9 cellular contexts compared by ENCODE assay signal in genomic region chr3:13229291-13229949, GRCh38.
DNase-seq lines count a peak whose midpoint lies in the region; ATAC-seq and TF ChIP-seq lines count a peak whose summit lies in the region.
"Had no signal": no experiment of that assay in that cellular context is flagged by ENCODE, and none has a peak within 500 bp of the region (broad histone marks: within the 10 kb centered on the region; RNA-seq: fewer than 3 reads in every experiment).

No MANE protein-coding gene starts in this region.

- peak; percentile 65 for TF ChIP-seq CTCF in GM06990 (IDR thresholded peaks at IDR 0.05; ENCODE audit: insufficient read depth, low read length, poor library complexity, severe bottlenecking)
- peak; percentile 47 for TF ChIP-seq CTCF in liver (IDR thresholded peaks at IDR 0.05; ENCODE audit: low read depth, low read length, missing input control)
- TF ChIP-seq CTCF in tibial artery (IDR thresholded peaks at IDR 0.05), result no peak

- no peaks in the 10 kb centered on the region for H3K9me3 ChIP-seq in liver (ENCODE audit: control insufficient read depth in 4 of 4, low read length in 3 of 4)
- H3K9me3 ChIP-seq in tibial artery, result no peaks in the 10 kb centered on the region

- no peak overlapping the region for H3K9ac ChIP-seq in liver (ENCODE audit: low read depth in 1 of 2, low read length in 2 of 2)

- H3K36me3 ChIP-seq in GM06990 (ENCODE audit: control insufficient read depth, insufficient read depth, low read length), result no peaks in the 10 kb centered on the region
- no peaks in the 10 kb centered on the region for H3K36me3 ChIP-seq in liver (ENCODE audit: control insufficient read depth in 4 of 4, insufficient read depth in 3 of 4, low read depth in 1 of 4, low read length in 3 of 4)
- H3K36me3 ChIP-seq in tibial artery, result no peaks in the 10 kb centered on the region

- TF ChIP-seq RAD21 in liver (IDR thresholded peaks at IDR 0.05), result peak; percentile 72 to 83

- H3K4me1 ChIP-seq in liver (ENCODE audit: control insufficient read depth in 4 of 4, insufficient read depth in 4 of 4, low read length in 3 of 4), result peaks cover 0 to 8% (median 3%) of the 10 kb centered on the region in 4 donors
- H3K4me1 ChIP-seq in tibial artery, result no peaks in the 10 kb centered on the region

- DNase-seq in GM06990 (ENCODE audit: extremely low read depth, insufficient read length) (no peak), SW480 (ENCODE audit: low spot score) (peak; percentile 43), NCI-H1694 treated with DMSO at 0.1 percent for 48 hours (lab: John Stamatoyannopoulos, UW) (no peak), tibial artery (no peak), amniotic stem cell (lab: John Stamatoyannopoulos, UW) (no peak)
- DNase-seq: NCI-H187 treated with DMSO at 0.1 percent for 48 hours had no signal

- WGBS in liver, result 85% methylated on average over 8 of the region's 8 CpGs

- ATAC-seq in HG03469 (IDR thresholded peaks at IDR 0.05; ENCODE audit: unreplicated experiment), result peak; percentile 65
- no peak for ATAC-seq in GM18502 (IDR thresholded peaks at IDR 0.05; ENCODE audit: poor library complexity, unreplicated experiment)

- H3K4me3 ChIP-seq in GM06990 (replicated peaks; ENCODE audit: low read depth, low read length) (no peak overlapping the region), liver (ENCODE audit: low read depth in 1 of 3, low read length in 3 of 3) (no peak overlapping the region), tibial artery (no peak overlapping the region)

- no peaks in the 10 kb centered on the region; the same call in 1 of the 2 replicates for H3K27me3 ChIP-seq in GM06990 (replicated peaks; ENCODE audit: control insufficient read depth, insufficient read depth, low read length)
- no peaks in the 10 kb centered on the region for H3K27me3 ChIP-seq in liver (ENCODE audit: control insufficient read depth in 4 of 4, insufficient read depth in 4 of 4, low read length in 3 of 4)
- H3K27me3 ChIP-seq in tibial artery, result peaks cover 0 to 25% of the 10 kb centered on the region in 2 donors

- intact Hi-C loops in tibial artery (cut with DNase I; ENCODE audit: low total_unique reads), result no loop called here

- H3K27ac ChIP-seq in liver (ENCODE audit: low read depth in 1 of 2, low read length in 2 of 2), result no peak overlapping the region
- no peak overlapping the region for H3K27ac ChIP-seq in tibial artery

TF ChIP-seq in liver, 16 proteins besides CTCF, POLR2A, EP300 and RAD21:
- TF ChIP-seq GABPA (IDR thresholded peaks at IDR 0.05 in 1 of 2, conservative IDR thresholded peaks at IDR 0.05 in 1 of 2) (no peak), NR2F2 (IDR thresholded peaks at IDR 0.05) (no peak)

Comparison
In these comparisons a context has a peak if more than half of its experiments do, and no peak if none do; other contexts are left out.
1. CTCF ChIP-seq: peak in GM06990 (single experiment) and liver (single experiment); none in tibial artery (0 of 2).